In the genomic region with DNA sequence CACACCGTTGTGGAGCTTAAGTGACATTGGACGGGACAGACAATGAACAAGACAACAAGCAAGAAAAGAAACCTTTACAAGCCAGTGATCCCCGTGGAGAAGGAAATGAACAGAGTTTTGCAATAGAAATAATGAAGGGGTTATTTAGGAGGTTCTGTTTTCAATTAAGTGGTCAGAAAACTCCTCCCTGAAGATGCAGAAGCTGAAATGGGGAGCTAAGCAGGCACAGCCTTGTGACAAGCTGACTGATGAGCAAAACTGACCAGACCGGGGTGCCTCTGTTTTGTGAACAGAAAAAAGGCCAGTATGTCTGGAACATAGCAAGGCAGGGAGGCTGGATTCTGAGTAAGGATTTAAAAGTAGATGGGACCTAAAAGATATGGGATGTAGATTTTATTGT, we compare ENCODE assay signal across 28 cellular contexts.
"Had no signal": no experiment of that assay in that cellular context is flagged by ENCODE, and none has a peak within 500 bp of the region (broad histone marks: within the 10 kb centered on the region; RNA-seq: fewer than 3 reads in every experiment).

No MANE protein-coding gene starts in this region.

- H3K4me3 Mint-ChIP-seq: activated CD4-positive, alpha-beta T cell treated with anti-CD3 and anti-CD28 coated beads, Interleukin-2, amount 10 ng/mL, durations not matched to agents 7 days and 5 days; activated CD8-positive, alpha-beta T cell treated with anti-CD3 and anti-CD28 coated beads, Interleukin-2, amount 10 ng/mL, durations not matched to agents 7 days and 5 days; activated naive CD4-positive, alpha-beta T cell treated with anti-CD3 and anti-CD28 coated beads for 36 hours; activated T-cell treated with anti-CD3 and anti-CD28 coated beads, Interleukin-2, amount 50 U/mL, for 24 hours; T-helper 1 cell treated with Interleukin-12 subunit alpha and Interleukin-12 subunit beta and Interleukin-4 antibody, amounts not matched to agents 30 μg/mL and 1 μg/mL, for 36 hours; T-helper 2 cell treated with Interferon-gamma antibody and Interleukin-4, amounts not matched to agents 5 μg/mL and 100 μg/mL, for 36 hours had no signal

- DNase-seq: activated CD4-positive, alpha-beta T cell treated with anti-CD3 and anti-CD28 coated beads, Interleukin-2, amount 10 ng/mL, durations not matched to agents 7 days and 5 days; activated CD4-positive, alpha-beta T cell treated with anti-CD3 and anti-CD28 coated beads, Interleukin-2, amount 50 U/mL, for 48 hours; activated CD8-positive, alpha-beta T cell treated with anti-CD3 and anti-CD28 coated beads, Interleukin-2, amount 10 ng/mL, durations not matched to agents 7 days and 5 days; activated gamma-delta T cell treated with Interleukin-2 at 50 U/mL for 16 hours; activated naive CD4-positive, alpha-beta T cell treated with anti-CD3 and anti-CD28 coated beads for 36 hours; activated T-cell treated with anti-CD3 and anti-CD28 coated beads, Interleukin-2, amount 50 U/mL, for 24 hours; adrenal gland; body of pancreas; central memory CD4-positive, alpha-beta T cell; Karpas-422; KBM-7; NCI-H1105; NCI-H1417 treated with DMSO at 0.1 percent for 48 hours; NCI-H1694; NCI-H1930; NCI-H2081 treated with DMSO at 0.1 percent for 48 hours; NCI-H345; NCI-H524 treated with DMSO at 0.1 percent for 48 hours; NK-92 treated with Interleukin-12 subunit alpha and Interleukin-12 subunit beta, amount 100 ng/mL, for 24 hours; PC-3; Peyer's patch; RPMI8226; SIG-M5 had no signal

- FAIRE-seq: astrocyte, TTC549 had no signal

- H3K36me3 ChIP-seq: adrenal gland, Peyer's patch had no signal

- H3K27me3 ChIP-seq: adrenal gland, body of pancreas, Peyer's patch had no signal

- H3K4me3 ChIP-seq: adrenal gland, body of pancreas, Peyer's patch had no signal

- H3K27me3 Mint-ChIP-seq: activated CD4-positive, alpha-beta T cell treated with anti-CD3 and anti-CD28 coated beads, Interleukin-2, amount 10 ng/mL, durations not matched to agents 7 days and 5 days; activated T-cell treated with anti-CD3 and anti-CD28 coated beads, Interleukin-2, amount 50 U/mL, for 24 hours had no signal

- H3K4me1 ChIP-seq: adrenal gland, body of pancreas, Peyer's patch had no signal

- H3K27ac ChIP-seq: adrenal gland, body of pancreas, Peyer's patch had no signal

- H3K9me3 ChIP-seq: adrenal gland, body of pancreas had no signal

- H3K27ac Mint-ChIP-seq: activated CD4-positive, alpha-beta T cell treated with anti-CD3 and anti-CD28 coated beads, Interleukin-2, amount 10 ng/mL, durations not matched to agents 7 days and 5 days; activated CD8-positive, alpha-beta T cell treated with anti-CD3 and anti-CD28 coated beads, Interleukin-2, amount 10 ng/mL, durations not matched to agents 7 days and 5 days; activated naive CD4-positive, alpha-beta T cell treated with anti-CD3 and anti-CD28 coated beads for 36 hours; activated naive CD4-positive, alpha-beta T cell treated with anti-CD3 and anti-CD28 coated beads, Interleukin-2, amount 50 U/mL, for 72 hours; activated T-cell treated with anti-CD3 and anti-CD28 coated beads, Interleukin-2, amount 50 U/mL, for 24 hours; T-helper 1 cell treated with Interleukin-12 subunit alpha and Interleukin-12 subunit beta and Interleukin-4 antibody, amounts not matched to agents 30 μg/mL and 1 μg/mL, for 36 hours; T-helper 2 cell treated with Interferon-gamma antibody and Interleukin-4, amounts not matched to agents 5 μg/mL and 100 μg/mL, for 36 hours had no signal

- H3K4me1 Mint-ChIP-seq: activated CD4-positive, alpha-beta T cell treated with anti-CD3 and anti-CD28 coated beads, Interleukin-2, amount 10 ng/mL, durations not matched to agents 7 days and 5 days had no signal

- ATAC-seq: activated CD8-positive, alpha-beta T cell treated with anti-CD3 and anti-CD28 coated beads, Interleukin-2, amount 10 ng/mL, durations not matched to agents 7 days and 5 days; activated naive CD4-positive, alpha-beta T cell treated with anti-CD3 and anti-CD28 coated beads, Interleukin-2, amount 50 U/mL, for 72 hours; body of pancreas; PC-3 had no signal
